ENCODE assay signal across 8 cellular contexts in the genomic region with DNA sequence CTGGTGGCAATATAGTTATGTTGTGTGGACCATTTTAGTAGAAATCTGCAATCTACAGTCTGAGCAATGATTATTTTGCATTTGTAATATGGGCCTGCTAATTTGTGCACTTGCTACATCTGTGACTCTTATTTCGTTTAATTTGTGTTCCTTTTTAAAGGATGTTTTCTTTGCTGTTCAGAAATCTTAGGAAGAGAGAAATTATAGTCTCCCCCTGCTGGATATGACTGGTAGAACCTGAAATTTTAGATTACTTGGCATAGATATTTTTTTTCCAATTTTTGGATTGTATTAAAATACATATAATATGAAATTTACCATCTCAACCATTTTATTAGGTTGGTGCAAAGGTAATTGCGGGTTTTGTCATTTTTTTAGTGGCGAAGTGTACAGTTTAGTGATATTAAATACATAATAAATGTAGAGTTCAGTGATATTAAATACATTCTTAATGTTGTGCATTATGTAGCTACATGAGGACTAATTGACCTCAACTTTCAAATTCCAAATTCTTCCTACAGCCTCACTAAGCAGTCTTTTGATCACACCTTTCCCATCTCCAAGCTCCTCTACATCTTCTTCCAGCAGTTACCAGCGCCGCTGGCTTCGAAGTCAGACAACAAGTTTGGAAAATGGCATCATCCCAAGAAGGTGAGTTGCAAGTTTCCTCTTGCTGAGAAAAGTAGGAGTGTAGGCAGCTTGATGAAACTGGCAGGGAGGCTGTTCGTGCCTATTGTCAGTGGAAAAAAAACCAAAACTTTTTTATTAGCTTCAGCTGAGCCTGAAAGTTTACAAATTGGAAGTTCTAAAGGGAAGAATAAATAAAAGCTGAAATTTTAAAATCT.
DNase-seq lines count a peak whose midpoint lies in the region; ATAC-seq and TF ChIP-seq lines count a peak whose summit lies in the region.

No MANE protein-coding gene starts in this region.

- no peaks in the 10 kb centered on the region for H3K9me3 Mint-ChIP-seq in HFFc6

- peak overlapping the region; percentile 34; the same call in 1 of the 2 replicates for H3K27ac Mint-ChIP-seq in HFFc6

- peaks cover 9% of the 10 kb centered on the region for H3K4me1 Mint-ChIP-seq in HFFc6 (ENCODE audit: low read depth)

- H3K36me3 Mint-ChIP-seq in HFFc6 (ENCODE audit: low read depth), result no peaks in the 10 kb centered on the region; the same call in 1 of the 2 replicates

- peak; percentile 91 for TF ChIP-seq CTCF in HFFc6 (IDR thresholded peaks at IDR 0.05)

- DNase-seq in COLO829 (ENCODE audit: low spot score), result peak; percentile 35
- DNase-seq in HFFc6, result peak; percentile 28
- DNase-seq in SW480 (ENCODE audit: low spot score), result peak; percentile 6
- DNase-seq in germinal center (ENCODE audit: low spot score), result peak; percentile 19
- peak; percentile 89 for DNase-seq in superior temporal gyrus (ENCODE audit: extremely low spot score)
- DNase-seq in nucleus accumbens (lab: John Stamatoyannopoulos, UW), result no peak

- H3K4me3 Mint-ChIP-seq in HFFc6, result no peak overlapping the region

- no peak for ATAC-seq in HG02798 (IDR thresholded peaks at IDR 0.05; ENCODE audit: poor library complexity, unreplicated experiment)
- ATAC-seq in GM19351 (IDR thresholded peaks at IDR 0.05; ENCODE audit: unreplicated experiment), result no peak

- no peaks in the 10 kb centered on the region; the same call in 1 of the 2 replicates for H3K27me3 Mint-ChIP-seq in HFFc6 (ENCODE audit: insufficient read depth)

Comparison
In these comparisons a context has a peak if more than half of its experiments do, and no peak if none do; other contexts are left out.
1. DNase-seq: peak in COLO829 (single experiment), HFFc6 (single experiment), SW480 (single experiment), germinal center (single experiment) and superior temporal gyrus (single experiment); none in nucleus accumbens (0 of 56).